Comparison of ENCODE assay signal across 1 cellular context in genomic region chr11:67390947-67391303, GRCh38.
TF ChIP-seq lines count a peak whose summit lies in the region.

No MANE protein-coding gene starts in this region.

TF ChIP-seq in HepG2, 621 proteins besides CTCF, POLR2A, EP300 and RAD21:
- TF ChIP-seq ZNF737 (CRISPR knock-in tag; IDR thresholded peaks at IDR 0.05; ENCODE audit: borderline replicate concordance) (0 out of 2 replicates have a peak, but pooled peaks have one; percentile 21), CHCHD3 (CRISPR knock-in tag; IDR thresholded peaks at IDR 0.05) (0 out of 2 replicates have a peak, but pooled peaks have one; percentile 31), MEF2D (CRISPR knock-in tag; IDR thresholded peaks at IDR 0.05) (no peak)
